Comparison of ENCODE assay signal across 8 cellular contexts in genomic region chr1:156241311-156241811, GRCh38. TPM values are rescaled to one million over a fixed set of nuclear protein-coding genes. Genes with fewer than 3 reads are reported as not detected.
A peak's percentile ranks its signal among the peaks of the same experiment; 100 is the strongest.
DNase-seq lines count a peak whose midpoint lies in the region; ATAC-seq, FAIRE-seq and TF ChIP-seq lines count a peak whose summit lies in the region.
"Had no signal": no experiment of that assay in that cellular context is flagged by ENCODE, and none has a peak within 500 bp of the region (broad histone marks: within the 10 kb centered on the region; RNA-seq: fewer than 3 reads in every experiment).

No MANE protein-coding gene starts in this region.

- no peaks in the 10 kb centered on the region for H3K4me1 ChIP-seq in A549

- 0 out of 6 replicates have a peak overlapping the region, but pooled peaks of 1 of the 2 experiments have one; percentile 24 for H3K27ac ChIP-seq in A549

- no peaks in the 10 kb centered on the region for H3K9me3 ChIP-seq in A549

- FAIRE-seq in A549 (lab: Jason Lieb, UNC), result no peak
- FAIRE-seq: colon had no signal

- no peak overlapping the region for H3K4me3 ChIP-seq in A549

- POLR2A ChIA-PET in A549 (lab: Yijun Ruan, JAX), result interaction anchor here (1.2 kb wide), 1 partner anchor 9 kb away, joined by 4 read pairs; no protein-coding TSS in a partner anchor

- WGBS in A549 (ENCODE audit: missing lambda C conversion rate), result 57% methylated on average over 8 of the region's 15 CpGs

- no peak for TF ChIP-seq RAD21 in A549 (conservative IDR thresholded peaks at IDR 0.05 in 1 of 2, IDR thresholded peaks at IDR 0.05 in 1 of 2)

- ATAC-seq in A549 (peak; percentile 4 to 23; a peak in 4 of 6 replicates), GM19035 (IDR thresholded peaks at IDR 0.05; ENCODE audit: unreplicated experiment) (no peak), HG03520 (IDR thresholded peaks at IDR 0.05; ENCODE audit: unreplicated experiment) (no peak)
- ATAC-seq: activated CD8-positive, alpha-beta memory T cell treated with anti-CD3 and anti-CD28 coated beads, Interleukin-2, amount 10 ng/mL, durations not matched to agents 7 days and 5 days had no signal

- DNase-seq in A549 (ENCODE audit: low read depth in 1 of 2, low spot score in 1 of 2) (no peak), HT1080 (ENCODE audit: low read depth) (peak; percentile 82), dermis blood vessel endothelial cell (peak; percentile 31)
- no peak for DNase-seq in stimulated activated CD4-positive, alpha-beta T cell treated with anti-CD3 and anti-CD28 coated beads, Interleukin-2, amount 100 ng/mL, for 48 hours
- DNase-seq: activated CD8-positive, alpha-beta memory T cell treated with anti-CD3 and anti-CD28 coated beads, Interleukin-2, amount 10 ng/mL, durations not matched to agents 7 days and 5 days had no signal

- TF ChIP-seq EP300 in A549 (IDR thresholded peaks at IDR 0.05), result no peak

- no peak for TF ChIP-seq CTCF in A549 (IDR thresholded peaks at IDR 0.05)

- no peak for TF ChIP-seq POLR2A in A549 (IDR thresholded peaks at IDR 0.05; ENCODE audit: low read length)

- no peak overlapping the region for H3K4me2 ChIP-seq in A549

- CTCF ChIA-PET in A549 (lab: Yijun Ruan, JAX), result interaction anchor here (0.6 to 25.3 kb wide), 6 partner anchors 11 to 1735 kb away, joined by 4 to 639 read pairs (median 6); partner anchors contain the start of gene SEMA4A

TF ChIP-seq in A549, 52 proteins besides CTCF, POLR2A, EP300 and RAD21:
- TF ChIP-seq KDM5A (IDR thresholded peaks at IDR 0.05) (no peak), NFE2L2 (conservative IDR thresholded peaks at IDR 0.05; ENCODE audit: low read length) (no peak), CHD2 (IDR thresholded peaks at IDR 0.05; ENCODE audit: low read length, partially characterized antibody) (no peak), NR3C1 (IDR thresholded peaks at IDR 0.05) (no peak), KDM1A (IDR thresholded peaks at IDR 0.05; ENCODE audit: low read depth) (no peak), BCL3 (IDR thresholded peaks at IDR 0.05) (no peak), RNF2 (IDR thresholded peaks at IDR 0.05; ENCODE audit: borderline replicate concordance, low read depth) (no peak), REST (IDR thresholded peaks at IDR 0.05) (no peak)

RNA-seq across cellular contexts. Expression of gene BGLAP, which starts 0.6 kb away (rescaled TPM):
- 0.12 and 0.42 TPM in 2 replicates for polyA plus RNA-seq in A549 (2011; rRNA removed)
- 0.53 and 0.56 TPM in 2 replicates for polyA plus RNA-seq in A549 (2012; cell fraction: cytosol; rRNA removed)
- 3.5 and 4.8 TPM in 2 replicates for polyA plus RNA-seq in A549 (2012; cell fraction: nucleus; rRNA removed)
- polyA plus RNA-seq in A549 (2017; fragmentation: RNase III; extraction: RNeasy Plus Mini Kit Qiagen cat#74134 plus additional on column Dnase treatment), result 0.23 to 0.30 TPM in 2 of 3 replicates, not detected in the other
- polyA minus RNA-seq in A549 (2011; rRNA and poly(A)+ RNA removed), result 0.54 TPM in 1 of 2 replicates, not detected in the other
- total RNA-seq in HT1080 (2014; rRNA removed; shearing (Covaris generic)), result 2.3 TPM in 1 of 2 replicates, not detected in the other
- polyA plus RNA-seq in HT1080 (2015; cell fraction: cytosol; rRNA removed), result 0.25 and 0.27 TPM in 2 replicates
- 1.1 and 1.4 TPM in 2 replicates for polyA plus RNA-seq in HT1080 (2015; cell fraction: nucleus; rRNA removed)
- 0.19 TPM in 1 of 2 replicates, not detected in the other for total RNA-seq in dermis blood vessel endothelial cell

RNA-seq across cellular contexts. Expression of gene PAQR6, which starts 6.5 kb away (rescaled TPM):
- polyA plus RNA-seq in A549 (2011; rRNA removed), result 2.4 and 2.8 TPM in 2 replicates
- 2.1 and 3.1 TPM in 2 replicates for polyA plus RNA-seq in A549 (2012; cell fraction: cytosol; rRNA removed)
- 42.4 and 46.8 TPM in 2 replicates for polyA plus RNA-seq in A549 (2012; cell fraction: nucleus; rRNA removed)
- 5.6 to 10.6 TPM (median 8.6 TPM) in 3 replicates for polyA plus RNA-seq in A549 (2017; fragmentation: RNase III; extraction: RNeasy Plus Mini Kit Qiagen cat#74134 plus additional on column Dnase treatment)
- polyA minus RNA-seq in A549 (2011; rRNA and poly(A)+ RNA removed), result 0.29 and 1.1 TPM in 2 replicates
- total RNA-seq in HT1080 (2014; rRNA removed; shearing (Covaris generic)), result 0.40 and 0.47 TPM in 2 replicates
- 0.19 and 0.40 TPM in 2 replicates for polyA plus RNA-seq in HT1080 (2015; cell fraction: cytosol; rRNA removed)
- polyA plus RNA-seq in HT1080 (2015; cell fraction: nucleus; rRNA removed), result 20.2 and 24.6 TPM in 2 replicates
- total RNA-seq in dermis blood vessel endothelial cell, result 0.19 and 0.68 TPM in 2 replicates

RNA-seq across cellular contexts. Expression of gene PMF1, which starts 28.6 kb away (rescaled TPM):
- polyA plus RNA-seq in A549 (2011; rRNA removed) (61.4 and 63.9 TPM in 2 replicates), A549 (2017; fragmentation: RNase III; extraction: RNeasy Plus Mini Kit Qiagen cat#74134 plus additional on column Dnase treatment) (57.7 to 59.8 TPM (median 59.4 TPM) in 3 replicates)
- polyA plus RNA-seq in A549 (2012; cell fraction: cytosol; rRNA removed), result 104 and 111 TPM in 2 replicates
- 92.8 and 122 TPM in 2 replicates for polyA plus RNA-seq in A549 (2012; cell fraction: nucleus; rRNA removed)
- 22.0 and 25.5 TPM in 2 replicates for polyA minus RNA-seq in A549 (2011; rRNA and poly(A)+ RNA removed)
- total RNA-seq in HT1080 (2014; rRNA removed; shearing (Covaris generic)), result 49.4 and 71.6 TPM in 2 replicates
- 52.8 and 61.9 TPM in 2 replicates for polyA plus RNA-seq in HT1080 (2015; cell fraction: cytosol; rRNA removed)
- polyA plus RNA-seq in HT1080 (2015; cell fraction: nucleus; rRNA removed), result 44.0 and 50.3 TPM in 2 replicates
- 64.2 and 66.4 TPM in 2 replicates for total RNA-seq in dermis blood vessel endothelial cell

RNA-seq across cellular contexts. Expression of gene SMG5, which starts 41.3 kb away (rescaled TPM):
- 25.6 and 38.0 TPM in 2 replicates for polyA plus RNA-seq in A549 (2011; rRNA removed)
- polyA plus RNA-seq in A549 (2012; cell fraction: cytosol; rRNA removed), result 23.1 and 30.8 TPM in 2 replicates
- 104 and 114 TPM in 2 replicates for polyA plus RNA-seq in A549 (2012; cell fraction: nucleus; rRNA removed)
- 46.4 to 51.5 TPM (median 48.7 TPM) in 3 replicates for polyA plus RNA-seq in A549 (2017; fragmentation: RNase III; extraction: RNeasy Plus Mini Kit Qiagen cat#74134 plus additional on column Dnase treatment)
- polyA minus RNA-seq in A549 (2011; rRNA and poly(A)+ RNA removed), result 28.4 and 34.6 TPM in 2 replicates
- 94.1 and 95.9 TPM in 2 replicates for total RNA-seq in HT1080 (2014; rRNA removed; shearing (Covaris generic))
- 35.4 and 37.4 TPM in 2 replicates for polyA plus RNA-seq in HT1080 (2015; cell fraction: cytosol; rRNA removed)
- 147 and 152 TPM in 2 replicates for polyA plus RNA-seq in HT1080 (2015; cell fraction: nucleus; rRNA removed)
- total RNA-seq in dermis blood vessel endothelial cell, result 74.2 and 89.6 TPM in 2 replicates

RNA-seq across cellular contexts. Expression of gene TMEM79, which starts 42.8 kb away (rescaled TPM):
- polyA plus RNA-seq in A549 (2011; rRNA removed), result 7.2 and 7.5 TPM in 2 replicates
- 12.3 and 13.1 TPM in 2 replicates for polyA plus RNA-seq in A549 (2012; cell fraction: cytosol; rRNA removed)
- polyA plus RNA-seq in A549 (2012; cell fraction: nucleus; rRNA removed), result 23.9 and 26.7 TPM in 2 replicates
- 5.7 to 6.3 TPM (median 6.3 TPM) in 3 replicates for polyA plus RNA-seq in A549 (2017; fragmentation: RNase III; extraction: RNeasy Plus Mini Kit Qiagen cat#74134 plus additional on column Dnase treatment)
- 6.4 TPM in 2 replicates for polyA minus RNA-seq in A549 (2011; rRNA and poly(A)+ RNA removed)
- total RNA-seq in HT1080 (2014; rRNA removed; shearing (Covaris generic)), result 2.2 and 2.7 TPM in 2 replicates
- 2.8 and 3.2 TPM in 2 replicates for polyA plus RNA-seq in HT1080 (2015; cell fraction: cytosol; rRNA removed)
- 7.8 and 7.9 TPM in 2 replicates for polyA plus RNA-seq in HT1080 (2015; cell fraction: nucleus; rRNA removed)
- 1.2 and 1.7 TPM in 2 replicates for total RNA-seq in dermis blood vessel endothelial cell

Comparison
In these comparisons a context has a peak if more than half of its experiments do, and no peak if none do; other contexts are left out.
1. ATAC-seq: peak in A549 (2 of 2); none in GM19035 (single experiment) and HG03520 (single experiment).
2. DNase-seq: peak in HT1080 (single experiment) and dermis blood vessel endothelial cell (single experiment); none in A549 (0 of 2) and stimulated activated CD4-positive, alpha-beta T cell treated with anti-CD3 and anti-CD28 coated beads, Interleukin-2, amount 100 ng/mL, for 48 hours (0 of 2).